Comparison of ENCODE assay signal across 13 cellular contexts in the genomic region with DNA sequence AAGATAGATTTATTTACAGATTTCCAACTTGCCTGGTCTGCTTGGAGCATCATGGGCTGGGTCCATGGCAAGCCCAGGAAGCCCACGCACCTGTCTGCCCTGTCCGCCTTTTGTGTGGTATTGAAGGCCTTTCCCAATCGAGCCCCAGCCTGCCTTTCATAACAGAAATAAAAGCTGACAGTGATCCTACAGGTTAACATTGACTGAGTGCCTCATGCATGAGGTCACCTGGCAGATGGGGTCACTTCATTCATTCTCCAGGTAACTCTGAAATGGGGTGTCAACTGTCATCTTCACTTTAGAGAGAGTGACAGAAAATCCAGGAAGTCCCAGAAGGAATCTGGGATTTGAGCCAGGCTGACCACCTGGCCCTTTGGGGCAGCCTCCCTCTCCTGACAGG. TPM values are rescaled to one million over a fixed set of nuclear protein-coding genes. Genes with fewer than 3 reads are reported as not detected.
DNase-seq lines count a peak whose midpoint lies in the region; FAIRE-seq and TF ChIP-seq lines count a peak whose summit lies in the region.
"Had no signal": no experiment of that assay in that cellular context is flagged by ENCODE, and none has a peak within 500 bp of the region (broad histone marks: within the 10 kb centered on the region; RNA-seq: fewer than 3 reads in every experiment).

No MANE protein-coding gene starts in this region.

- no peak overlapping the region for H3K9ac ChIP-seq in H1 (replicated peaks in 1 of 4; ENCODE audit: extremely low read depth in 1 of 4, low read depth in 3 of 4, low read length in 3 of 4)
- peak overlapping the region in 1 of 3 donors; percentile 25 for H3K9ac ChIP-seq in skeletal muscle tissue (ENCODE audit: low read depth in 1 of 3, low read length in 3 of 3)
- H3K9ac ChIP-seq: GM23248 had no signal

- no peak overlapping the region for H4K91ac ChIP-seq in H1 (replicated peaks; ENCODE audit: insufficient read length, low read length)

- FAIRE-seq in H1 (lab: Jason Lieb, UNC) = no peak

- POLR2A ChIA-PET in H1 (lab: Charles Lee; ENCODE audit: partially characterized antibody) = no interaction called here

- no peak for TF ChIP-seq CTCF in H1 (IDR thresholded peaks at IDR 0.05; ENCODE audit: control extremely low read depth in 1 of 3, insufficient read depth in 1 of 3, low read depth in 1 of 3, low read length in 3 of 3)
- TF ChIP-seq CTCF in nephron progenitor cell (IDR thresholded peaks at IDR 0.05) = no peak

- no peak overlapping the region for H3K4me3 Mint-ChIP-seq in nephron progenitor cell

- no peak overlapping the region for H3K4ac ChIP-seq in H1 (replicated peaks; ENCODE audit: insufficient read length, low read depth, low read length)

- no peak for TF ChIP-seq RAD21 in H1 (IDR thresholded peaks at IDR 0.05 in 1 of 2, conservative IDR thresholded peaks at IDR 0.05 in 1 of 2; ENCODE audit: low read depth in 2 of 2, low read length in 2 of 2)

- DNase-seq in SHP77 treated with DMSO at 0.1 percent for 48 hours (lab: John Stamatoyannopoulos, UW) (peak; percentile 57), SHP77 (lab: John Stamatoyannopoulos, UW) (no peak), NCI-H2196 (lab: John Stamatoyannopoulos, UW; ENCODE audit: unreplicated experiment) (peak; percentile 61), H1 (ENCODE audit: low read depth in 1 of 2, low spot score in 2 of 2) (no peak), nephron progenitor cell (no peak), GF-D8 (lab: John Stamatoyannopoulos, UW) (no peak)
- DNase-seq: AML-193, GM23248, KBM-7, NCI-H146, NCI-H524 treated with DMSO at 0.1 percent for 48 hours had no signal

- no peak overlapping the region for H3K4me2 ChIP-seq in H1 (ENCODE audit: insufficient read depth in 1 of 2, low read depth in 2 of 2, low read length in 2 of 2)

- no peaks in the 10 kb centered on the region for H3K79me1 ChIP-seq in H1 (ENCODE audit: low read depth, low read length)

- no peak overlapping the region for H3K56ac ChIP-seq in H1 (replicated peaks; ENCODE audit: insufficient read length, low read depth, low read length)

- H3K27me3 ChIP-seq in H1 (replicated peaks in 1 of 4; ENCODE audit: control insufficient read depth in 3 of 4, extremely low read depth in 1 of 4, insufficient read depth in 3 of 4, low read length in 3 of 4) = peaks cover 0 to 3% (median 1%) of the 10 kb centered on the region in 4 experiments; a peak in 3 of 7 replicates
- peaks cover 3 to 12% (median 4%) of the 10 kb centered on the region in 3 donors for H3K27me3 ChIP-seq in skeletal muscle tissue (ENCODE audit: control insufficient read depth in 3 of 3, insufficient read depth in 3 of 3, low read length in 3 of 3)

- TF ChIP-seq POLR2A in H1 (IDR thresholded peaks at IDR 0.05; ENCODE audit: control extremely low read depth in 1 of 2, low read depth in 2 of 2, low read length in 2 of 2) = no peak

- H2BK120ac ChIP-seq in H1 (replicated peaks; ENCODE audit: low read depth, low read length) = no peak overlapping the region

- H3K4me1 ChIP-seq in H1 (replicated peaks in 1 of 4; ENCODE audit: control insufficient read depth in 3 of 4, insufficient read depth in 4 of 4, low read length in 3 of 4) = peaks cover 0 to 23% (median 10%) of the 10 kb centered on the region in 4 experiments; a peak in 5 of 7 replicates
- peaks cover 8 to 27% (median 20%) of the 10 kb centered on the region in 3 donors for H3K4me1 ChIP-seq in skeletal muscle tissue (ENCODE audit: control insufficient read depth in 3 of 3, insufficient read depth in 3 of 3, low read length in 3 of 3)

- H4K5ac ChIP-seq in H1 (ENCODE audit: insufficient read length, low read depth, low read length) = no peak overlapping the region

- TF ChIP-seq EP300 in H1 (IDR thresholded peaks at IDR 0.05; ENCODE audit: borderline replicate concordance in 1 of 2, low read depth in 2 of 2, low read length in 2 of 2) = no peak

- no peaks in the 10 kb centered on the region for H3K9me3 Mint-ChIP-seq in nephron progenitor cell

- no peak overlapping the region for H2BK12ac ChIP-seq in H1 (ENCODE audit: low read depth, low read length)

- H3K4me3 ChIP-seq in H1 (ENCODE audit: extremely low read depth in 1 of 4, insufficient read depth in 2 of 4, low read depth in 3 of 4, low read length in 4 of 4) (no peak overlapping the region), skeletal muscle tissue (ENCODE audit: low read length in 3 of 3) (no peak overlapping the region)
- H3K4me3 ChIP-seq: GM23248 had no signal

- H3K27ac ChIP-seq in H1 (ENCODE audit: low read depth, low read length) (no peak overlapping the region), skeletal muscle tissue (ENCODE audit: low read depth, low read length) (peak overlapping the region; percentile 47)
- H3K27ac ChIP-seq: GM23248, HL-60 had no signal

- no peak overlapping the region for H2AFZ ChIP-seq in H1 (ENCODE audit: low read length)
- H2AFZ ChIP-seq: GM23248 had no signal

- no peak overlapping the region for H2AK5ac ChIP-seq in H1 (ENCODE audit: low read depth, low read length)

- 88% methylated on average over 3 of the region's 3 CpGs; no CpG with 5 or more reads in 1 of the 2 experiments for WGBS in H1 (ENCODE audit: extremely low coverage in 1 of 2, insufficient coverage in 1 of 2, insufficient read length in 1 of 2, insufficient replicate concordance in 2 of 2, low coverage in 1 of 2, low lambda C conversion rate in 2 of 2, missing lambda C conversion rate in 1 of 2), 2 experiments

- H2BK5ac ChIP-seq in H1 (ENCODE audit: low read depth, low read length) = no peak overlapping the region

- peak overlapping the region; percentile 81; the same call in 1 of the 2 replicates for H2BK15ac ChIP-seq in H1 (ENCODE audit: low read length)

- H3K36me3 Mint-ChIP-seq in nephron progenitor cell (ENCODE audit: low read depth) = no peaks in the 10 kb centered on the region

- H3K27ac Mint-ChIP-seq in nephron progenitor cell = no peak overlapping the region

- H3K14ac ChIP-seq in H1 (ENCODE audit: insufficient read length) = no peak overlapping the region

- no peak overlapping the region; the same call in 1 of the 2 replicates for H2BK20ac ChIP-seq in H1 (ENCODE audit: low read length)

- H3K9me3 ChIP-seq in H1 (ENCODE audit: insufficient read depth in 2 of 2, low read depth in 1 of 2, low read length in 1 of 2) (no peaks in the 10 kb centered on the region), skeletal muscle tissue (ENCODE audit: control insufficient read depth in 3 of 3, low read length in 3 of 3) (no peaks in the 10 kb centered on the region)

- no peak overlapping the region for H4K8ac ChIP-seq in H1 (ENCODE audit: extremely low read depth, insufficient read depth, low read length)

- H3K4me1 Mint-ChIP-seq in nephron progenitor cell = peaks cover 64% of the 10 kb centered on the region

- H3K27me3 Mint-ChIP-seq in nephron progenitor cell (ENCODE audit: low read depth, poor library complexity) = peaks cover 45% of the 10 kb centered on the region

- no peaks in the 10 kb centered on the region for H3K36me3 ChIP-seq in H1 (ENCODE audit: control insufficient read depth in 2 of 4, insufficient read depth in 4 of 4, low read length in 3 of 4)
- H3K36me3 ChIP-seq in skeletal muscle tissue (ENCODE audit: control insufficient read depth in 3 of 3, insufficient read depth in 3 of 3, low read length in 3 of 3) = no peaks in the 10 kb centered on the region

- no peak overlapping the region for H3K18ac ChIP-seq in H1 (ENCODE audit: extremely low read depth, low read length)

- peaks cover 0 to 2% of the 10 kb centered on the region in 2 experiments for H4K20me1 ChIP-seq in H1 (replicated peaks in 1 of 2; ENCODE audit: control insufficient read depth in 1 of 2, insufficient read depth in 2 of 2, low read length in 2 of 2)

- CTCF ChIA-PET in H1 (lab: Charles Lee; ENCODE audit: partially characterized antibody) = interaction anchor here (0.9 to 1.4 kb wide), 2 partner anchors 34 to 86 kb away, joined by 3 to 4 read pairs; no protein-coding TSS in a partner anchor

- H3K79me2 ChIP-seq in H1 (ENCODE audit: control insufficient read depth in 1 of 2, insufficient read depth in 2 of 2, low read length in 2 of 2) = no peaks in the 10 kb centered on the region

- H3K23ac ChIP-seq in H1 (ENCODE audit: insufficient read length) = no peak overlapping the region

- H3K23me2 ChIP-seq in H1 (ENCODE audit: low read depth, low read length) = peaks cover 6% of the 10 kb centered on the region; the same call in 1 of the 2 replicates

TF ChIP-seq in H1, 55 proteins besides CTCF, POLR2A, EP300 and RAD21 (continues in another document):
- no peak for TF ChIP-seq RFX5 (IDR thresholded peaks at IDR 0.05; ENCODE audit: borderline replicate concordance, low read depth, low read length)
- no peak for TF ChIP-seq BRCA1 (IDR thresholded peaks at IDR 0.05; ENCODE audit: low read depth, low read length)
- TF ChIP-seq PHF8 (conservative IDR thresholded peaks at IDR 0.05; ENCODE audit: low read depth, low read length) = no peak
- TF ChIP-seq RNF2 (IDR thresholded peaks at IDR 0.05; ENCODE audit: borderline replicate concordance, low read depth, low read length, missing control alignments, poor library complexity, severe bottlenecking) = no peak
- TF ChIP-seq POLR2AphosphoS5 (IDR thresholded peaks at IDR 0.05; ENCODE audit: low read depth, low read length) = no peak
- no peak for TF ChIP-seq EGR1 (IDR thresholded peaks at IDR 0.05; ENCODE audit: borderline replicate concordance, low read depth, low read length)
- TF ChIP-seq CTBP2 (IDR thresholded peaks at IDR 0.05; ENCODE audit: borderline replicate concordance, insufficient read depth, insufficient read length, low read length) = no peak
- no peak for TF ChIP-seq ASH2L (IDR thresholded peaks at IDR 0.05; ENCODE audit: low read length)
- no peak for TF ChIP-seq JUN (IDR thresholded peaks at IDR 0.05; ENCODE audit: low read depth, low read length)
- TF ChIP-seq TAF1 (IDR thresholded peaks at IDR 0.05; ENCODE audit: low read depth, low read length) = no peak
- no peak for TF ChIP-seq TBP (IDR thresholded peaks at IDR 0.05; ENCODE audit: low read depth, low read length)
- no peak for TF ChIP-seq SP4 (IDR thresholded peaks at IDR 0.05; ENCODE audit: low read length)
- TF ChIP-seq, protein P1, sequence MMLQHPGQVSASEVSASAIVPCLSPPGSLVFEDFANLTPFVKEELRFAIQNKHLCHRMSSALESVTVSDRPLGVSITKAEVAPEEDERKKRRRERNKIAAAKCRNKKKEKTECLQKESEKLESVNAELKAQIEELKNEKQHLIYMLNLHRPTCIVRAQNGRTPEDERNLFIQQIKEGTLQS (IDR thresholded peaks at IDR 0.05; ENCODE audit: insufficient read depth, low read depth, low read length) = no peak

RNA-seq across cellular contexts. Expression of gene CASZ1, which starts 36.3 kb away (rescaled TPM):
- total RNA-seq in H1 (2021; fragmentation: NEBNext Ultra II Directional; extraction: Animal tissue kit (Norgen Biotek cat#: 25700)) = 6.1 and 7.7 TPM in 2 replicates
- polyA plus RNA-seq in H1 (2011; rRNA removed) = 4.4 and 5.9 TPM in 2 replicates
- polyA plus RNA-seq in H1 (2011; cell fraction: cytosol; rRNA removed) = 3.6 TPM
- polyA plus RNA-seq in H1 (2011; cell fraction: nucleus; rRNA removed) = 10.1 TPM
- polyA plus RNA-seq in H1 (2012, experiment 1 of 2) = 2.2 to 4.5 TPM (median 4.3 TPM) in 4 replicates
- polyA plus RNA-seq in H1 (2012, experiment 2 of 2) = 2.9 TPM
- polyA plus RNA-seq in H1 (2013, experiment 1 of 2) = 6.5 TPM
- 6.3 TPM for polyA plus RNA-seq in H1 (2013, experiment 2 of 2)
- polyA minus RNA-seq in H1 (2011; rRNA and poly(A)+ RNA removed) = 3.9 and 5.8 TPM in 2 replicates
- 5.8 TPM for polyA minus RNA-seq in H1 (2011; cell fraction: cytosol; rRNA and poly(A)+ RNA removed)
- polyA minus RNA-seq in H1 (2011; cell fraction: nucleus; rRNA and poly(A)+ RNA removed) = 10.2 TPM
- total RNA-seq in skeletal muscle tissue = 26.1 TPM

Comparison
In these comparisons a context has a peak if more than half of its experiments do, and no peak if none do; other contexts are left out.
1. DNase-seq: peak in SHP77 treated with DMSO at 0.1 percent for 48 hours (single experiment) and NCI-H2196 (single experiment); none in SHP77 (0 of 2), H1 (0 of 2), nephron progenitor cell (single experiment) and GF-D8 (single experiment).